ENCODE assay signal across 1 cellular context in the genomic region with DNA sequence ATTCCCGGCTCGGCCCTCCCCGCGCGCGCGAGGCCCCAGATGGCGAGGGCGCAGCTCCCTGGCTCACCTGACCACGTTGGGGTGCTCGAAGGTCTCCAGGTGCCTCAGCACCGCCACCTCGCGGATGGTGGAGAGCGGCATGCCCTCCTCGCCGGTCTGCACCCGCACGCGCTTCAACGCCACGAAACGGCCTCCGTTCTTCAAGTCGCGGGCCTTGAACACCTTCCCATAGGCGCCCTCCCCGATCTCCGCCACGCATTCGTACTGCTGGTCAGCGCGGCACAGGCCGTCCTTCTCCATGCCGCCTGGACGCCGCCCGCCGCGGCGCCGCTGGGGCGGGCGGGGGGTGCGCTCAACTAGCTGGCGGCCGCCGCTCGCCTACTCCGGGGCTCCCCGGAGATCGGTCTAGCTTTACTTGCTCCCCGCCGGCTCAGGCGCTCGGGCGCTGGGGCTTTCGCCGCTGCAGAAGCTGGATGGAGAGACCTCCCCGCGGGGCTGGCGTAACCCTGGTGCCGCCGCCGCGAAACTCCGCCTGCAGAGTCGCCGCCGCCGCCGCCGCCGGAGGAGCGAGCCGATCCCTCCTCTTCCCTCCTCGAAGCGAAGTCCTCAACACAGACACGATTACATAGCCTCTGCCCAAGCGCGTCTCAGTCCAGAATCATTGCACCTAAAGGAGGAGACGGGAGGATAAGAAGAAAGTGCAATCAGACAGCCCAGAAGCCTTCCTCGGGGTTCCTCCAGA.
TF ChIP-seq lines count a peak whose summit lies in the region.

No MANE protein-coding gene starts in this region.

TF ChIP-seq in HepG2, 621 proteins besides CTCF, POLR2A, EP300 and RAD21 (continued from another document and continues in another):
- TF ChIP-seq, protein P1, sequence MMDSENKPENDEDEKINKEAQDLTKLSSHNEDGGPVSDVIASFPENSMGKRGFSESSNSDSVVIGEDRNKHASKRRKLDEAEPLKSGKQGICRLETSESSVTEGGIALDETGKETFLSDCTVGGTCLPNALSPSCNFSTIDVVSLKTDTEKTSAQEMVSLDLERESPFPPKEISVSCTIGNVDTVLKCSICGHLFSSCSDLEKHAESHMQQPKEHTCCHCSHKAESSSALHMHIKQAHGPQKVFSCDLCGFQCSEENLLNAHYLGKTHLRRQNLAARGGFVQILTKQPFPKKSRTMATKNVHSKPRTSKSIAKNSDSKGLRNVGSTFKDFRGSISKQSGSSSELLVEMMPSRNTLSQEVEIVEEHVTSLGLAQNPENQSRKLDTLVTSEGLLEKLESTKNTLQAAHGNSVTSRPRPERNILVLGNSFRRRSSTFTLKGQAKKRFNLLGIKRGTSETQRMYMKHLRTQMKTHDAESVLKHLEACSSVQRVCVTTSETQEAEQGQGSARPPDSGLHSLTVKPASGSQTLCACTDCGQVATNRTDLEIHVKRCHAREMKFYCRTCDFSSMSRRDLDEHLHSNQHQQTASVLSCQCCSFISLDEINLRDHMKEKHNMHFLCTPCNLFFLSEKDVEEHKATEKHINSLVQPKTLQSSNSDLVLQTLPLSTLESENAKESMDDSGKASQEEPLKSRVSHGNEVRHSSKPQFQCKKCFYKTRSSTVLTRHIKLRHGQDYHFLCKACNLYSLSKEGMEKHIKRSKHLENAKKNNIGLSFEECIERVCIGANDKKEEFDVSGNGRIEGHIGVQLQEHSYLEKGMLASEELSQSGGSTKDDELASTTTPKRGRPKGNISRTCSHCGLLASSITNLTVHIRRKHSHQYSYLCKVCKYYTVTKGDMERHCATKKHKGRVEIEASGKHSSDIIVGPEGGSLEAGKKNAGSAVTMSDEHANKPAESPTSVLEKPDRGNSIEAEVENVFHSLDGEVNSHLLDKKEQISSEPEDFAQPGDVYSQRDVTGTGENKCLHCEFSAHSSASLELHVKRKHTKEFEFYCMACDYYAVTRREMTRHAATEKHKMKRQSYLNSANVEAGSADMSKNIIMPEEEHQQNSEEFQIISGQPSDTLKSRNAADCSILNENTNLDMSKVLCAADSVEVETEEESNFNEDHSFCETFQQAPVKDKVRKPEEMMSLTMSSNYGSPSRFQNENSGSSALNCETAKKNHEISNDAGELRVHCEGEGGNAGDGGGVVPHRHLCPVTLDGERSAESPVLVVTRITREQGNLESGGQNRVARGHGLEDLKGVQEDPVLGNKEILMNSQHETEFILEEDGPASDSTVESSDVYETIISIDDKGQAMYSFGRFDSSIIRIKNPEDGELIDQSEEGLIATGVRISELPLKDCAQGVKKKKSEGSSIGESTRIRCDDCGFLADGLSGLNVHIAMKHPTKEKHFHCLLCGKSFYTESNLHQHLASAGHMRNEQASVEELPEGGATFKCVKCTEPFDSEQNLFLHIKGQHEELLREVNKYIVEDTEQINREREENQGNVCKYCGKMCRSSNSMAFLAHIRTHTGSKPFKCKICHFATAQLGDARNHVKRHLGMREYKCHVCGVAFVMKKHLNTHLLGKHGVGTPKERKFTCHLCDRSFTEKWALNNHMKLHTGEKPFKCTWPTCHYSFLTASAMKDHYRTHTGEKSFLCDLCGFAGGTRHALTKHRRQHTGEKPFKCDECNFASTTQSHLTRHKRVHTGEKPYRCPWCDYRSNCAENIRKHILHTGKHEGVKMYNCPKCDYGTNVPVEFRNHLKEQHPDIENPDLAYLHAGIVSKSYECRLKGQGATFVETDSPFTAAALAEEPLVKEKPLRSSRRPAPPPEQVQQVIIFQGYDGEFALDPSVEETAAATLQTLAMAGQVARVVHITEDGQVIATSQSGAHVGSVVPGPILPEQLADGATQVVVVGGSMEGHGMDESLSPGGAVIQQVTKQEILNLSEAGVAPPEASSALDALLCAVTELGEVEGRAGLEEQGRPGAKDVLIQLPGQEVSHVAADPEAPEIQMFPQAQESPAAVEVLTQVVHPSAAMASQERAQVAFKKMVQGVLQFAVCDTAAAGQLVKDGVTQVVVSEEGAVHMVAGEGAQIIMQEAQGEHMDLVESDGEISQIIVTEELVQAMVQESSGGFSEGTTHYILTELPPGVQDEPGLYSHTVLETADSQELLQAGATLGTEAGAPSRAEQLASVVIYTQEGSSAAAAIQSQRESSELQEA (CRISPR knock-in tag; IDR thresholded peaks at IDR 0.05; ENCODE audit: not compliant biosample characterization) = no peak
- TF ChIP-seq IRF1 (CRISPR knock-in tag; IDR thresholded peaks at IDR 0.05; ENCODE audit: low read depth) (0 out of 2 replicates have a peak, but pooled peaks have one; percentile 49), DMAP1 (CRISPR knock-in tag; IDR thresholded peaks at IDR 0.05) (peak; percentile 65; the same call in 1 of the 2 replicates), JDP2 (CRISPR knock-in tag; IDR thresholded peaks at IDR 0.05; ENCODE audit: borderline replicate concordance) (no peak), ISX (CRISPR knock-in tag; conservative IDR thresholded peaks at IDR 0.05) (0 out of 2 replicates have a peak, but pooled peaks have one; percentile 61), ATF3 (CRISPR knock-in tag; IDR thresholded peaks at IDR 0.05) (peak; percentile 37; the same call in 1 of the 2 replicates), NAIF1 (CRISPR knock-in tag; IDR thresholded peaks at IDR 0.05; ENCODE audit: borderline replicate concordance) (0 out of 2 replicates have a peak, but pooled peaks have one; percentile 48), SETDB1 (CRISPR knock-in tag; IDR thresholded peaks at IDR 0.05; ENCODE audit: borderline replicate concordance) (no peak), DMTF1 (CRISPR knock-in tag; IDR thresholded peaks at IDR 0.05) (no peak), IKZF5 (CRISPR knock-in tag; IDR thresholded peaks at IDR 0.05) (peak; percentile 43; the same call in 1 of the 2 replicates), ZNF20 (CRISPR knock-in tag; IDR thresholded peaks at IDR 0.05) (0 out of 2 replicates have a peak, but pooled peaks have one; percentile 47), MAFK (conservative IDR thresholded peaks at IDR 0.05 in 1 of 2, IDR thresholded peaks at IDR 0.05 in 1 of 2; ENCODE audit: low read length in 2 of 2) (no peak), PTBP1 (IDR thresholded peaks at IDR 0.05; ENCODE audit: low read depth, low read length, poor library complexity, severe bottlenecking) (no peak), PCBP2 (optimal IDR thresholded peaks at IDR 0.05; ENCODE audit: low read depth, low read length, poor library complexity, severe bottlenecking) (no peak), ZFP91 (CRISPR knock-in tag; IDR thresholded peaks at IDR 0.05; ENCODE audit: borderline replicate concordance) (peak; percentile 79), ZNF251 (CRISPR knock-in tag; IDR thresholded peaks at IDR 0.05) (0 out of 2 replicates have a peak, but pooled peaks have one; percentile 83), PPARG (CRISPR knock-in tag; conservative IDR thresholded peaks at IDR 0.05) (0 out of 2 replicates have a peak, but pooled peaks have one; percentile 38), ZBTB14 (CRISPR knock-in tag; IDR thresholded peaks at IDR 0.05) (no peak), AHR (CRISPR knock-in tag; IDR thresholded peaks at IDR 0.05) (0 out of 2 replicates have a peak, but pooled peaks have one; percentile 83), NONO (IDR thresholded peaks at IDR 0.05) (no peak), NONO (CRISPR knock-in tag; conservative IDR thresholded peaks at IDR 0.05) (peak; percentile 70)
- TF ChIP-seq, protein P2, sequence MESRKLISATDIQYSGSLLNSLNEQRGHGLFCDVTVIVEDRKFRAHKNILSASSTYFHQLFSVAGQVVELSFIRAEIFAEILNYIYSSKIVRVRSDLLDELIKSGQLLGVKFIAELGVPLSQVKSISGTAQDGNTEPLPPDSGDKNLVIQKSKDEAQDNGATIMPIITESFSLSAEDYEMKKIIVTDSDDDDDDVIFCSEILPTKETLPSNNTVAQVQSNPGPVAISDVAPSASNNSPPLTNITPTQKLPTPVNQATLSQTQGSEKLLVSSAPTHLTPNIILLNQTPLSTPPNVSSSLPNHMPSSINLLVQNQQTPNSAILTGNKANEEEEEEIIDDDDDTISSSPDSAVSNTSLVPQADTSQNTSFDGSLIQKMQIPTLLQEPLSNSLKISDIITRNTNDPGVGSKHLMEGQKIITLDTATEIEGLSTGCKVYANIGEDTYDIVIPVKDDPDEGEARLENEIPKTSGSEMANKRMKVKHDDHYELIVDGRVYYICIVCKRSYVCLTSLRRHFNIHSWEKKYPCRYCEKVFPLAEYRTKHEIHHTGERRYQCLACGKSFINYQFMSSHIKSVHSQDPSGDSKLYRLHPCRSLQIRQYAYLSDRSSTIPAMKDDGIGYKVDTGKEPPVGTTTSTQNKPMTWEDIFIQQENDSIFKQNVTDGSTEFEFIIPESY (CRISPR knock-in tag; IDR thresholded peaks at IDR 0.05) = 0 out of 2 replicates have a peak, but pooled peaks have one; percentile 26
- TF ChIP-seq, protein P3, sequence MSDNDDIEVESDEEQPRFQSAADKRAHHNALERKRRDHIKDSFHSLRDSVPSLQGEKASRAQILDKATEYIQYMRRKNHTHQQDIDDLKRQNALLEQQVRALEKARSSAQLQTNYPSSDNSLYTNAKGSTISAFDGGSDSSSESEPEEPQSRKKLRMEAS (IDR thresholded peaks at IDR 0.05) = peak; percentile 97
- TF ChIP-seq, protein P4, sequence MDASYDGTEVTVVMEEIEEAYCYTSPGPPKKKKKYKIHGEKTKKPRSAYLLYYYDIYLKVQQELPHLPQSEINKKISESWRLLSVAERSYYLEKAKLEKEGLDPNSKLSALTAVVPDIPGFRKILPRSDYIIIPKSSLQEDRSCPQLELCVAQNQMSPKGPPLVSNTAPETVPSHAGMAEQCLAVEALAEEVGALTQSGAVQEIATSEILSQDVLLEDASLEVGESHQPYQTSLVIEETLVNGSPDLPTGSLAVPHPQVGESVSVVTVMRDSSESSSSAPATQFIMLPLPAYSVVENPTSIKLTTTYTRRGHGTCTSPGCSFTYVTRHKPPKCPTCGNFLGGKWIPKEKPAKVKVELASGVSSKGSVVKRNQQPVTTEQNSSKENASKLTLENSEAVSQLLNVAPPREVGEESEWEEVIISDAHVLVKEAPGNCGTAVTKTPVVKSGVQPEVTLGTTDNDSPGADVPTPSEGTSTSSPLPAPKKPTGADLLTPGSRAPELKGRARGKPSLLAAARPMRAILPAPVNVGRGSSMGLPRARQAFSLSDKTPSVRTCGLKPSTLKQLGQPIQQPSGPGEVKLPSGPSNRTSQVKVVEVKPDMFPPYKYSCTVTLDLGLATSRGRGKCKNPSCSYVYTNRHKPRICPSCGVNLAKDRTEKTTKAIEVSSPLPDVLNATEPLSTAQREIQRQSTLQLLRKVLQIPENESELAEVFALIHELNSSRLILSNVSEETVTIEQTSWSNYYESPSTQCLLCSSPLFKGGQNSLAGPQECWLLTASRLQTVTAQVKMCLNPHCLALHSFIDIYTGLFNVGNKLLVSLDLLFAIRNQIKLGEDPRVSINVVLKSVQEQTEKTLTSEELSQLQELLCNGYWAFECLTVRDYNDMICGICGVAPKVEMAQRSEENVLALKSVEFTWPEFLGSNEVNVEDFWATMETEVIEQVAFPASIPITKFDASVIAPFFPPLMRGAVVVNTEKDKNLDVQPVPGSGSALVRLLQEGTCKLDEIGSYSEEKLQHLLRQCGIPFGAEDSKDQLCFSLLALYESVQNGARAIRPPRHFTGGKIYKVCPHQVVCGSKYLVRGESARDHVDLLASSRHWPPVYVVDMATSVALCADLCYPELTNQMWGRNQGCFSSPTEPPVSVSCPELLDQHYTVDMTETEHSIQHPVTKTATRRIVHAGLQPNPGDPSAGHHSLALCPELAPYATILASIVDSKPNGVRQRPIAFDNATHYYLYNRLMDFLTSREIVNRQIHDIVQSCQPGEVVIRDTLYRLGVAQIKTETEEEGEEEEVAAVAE (CRISPR knock-in tag; IDR thresholded peaks at IDR 0.05; ENCODE audit: borderline replicate concordance) = no peak
